1 cellular context compared by ENCODE assay signal in the genomic region with DNA sequence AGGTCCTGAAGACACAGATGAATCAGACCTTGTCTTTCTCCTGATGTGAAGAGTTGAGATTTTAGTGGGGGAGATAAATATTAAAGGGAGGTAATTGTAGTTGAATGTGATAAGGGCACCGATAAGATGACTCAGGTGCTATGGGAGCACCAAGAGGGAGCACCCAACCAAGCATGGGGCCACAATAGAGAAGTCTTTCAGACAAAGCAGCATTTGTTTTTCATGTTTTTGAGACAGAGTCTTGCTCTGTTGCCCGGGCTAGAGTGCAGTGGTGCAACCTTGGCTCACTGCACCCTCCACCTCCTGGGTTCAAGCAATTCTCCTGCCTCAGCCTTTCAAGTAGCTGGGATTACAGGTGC.
TF ChIP-seq lines count a peak whose summit lies in the region.

No MANE protein-coding gene starts in this region.

TF ChIP-seq in K562, 482 proteins besides CTCF, POLR2A, EP300 and RAD21:
- TF ChIP-seq KHSRP (IDR thresholded peaks at IDR 0.05) (no peak), ZNF263 (CRISPR knock-in tag; IDR thresholded peaks at IDR 0.05; ENCODE audit: borderline replicate concordance) (peak; percentile 95)
